14 cellular contexts compared by ENCODE assay signal in genomic region chr15:29140475-29141172, GRCh38.
A peak's percentile ranks its signal among the peaks of the same experiment; 100 is the strongest.
DNase-seq lines count a peak whose midpoint lies in the region; ATAC-seq and TF ChIP-seq lines count a peak whose summit lies in the region.
"Had no signal": no experiment of that assay in that cellular context is flagged by ENCODE, and none has a peak within 500 bp of the region (broad histone marks: within the 10 kb centered on the region; RNA-seq: fewer than 3 reads in every experiment).

No MANE protein-coding gene starts in this region.

- H3K4me3 Mint-ChIP-seq in MCF 10A (ENCODE audit: unreplicated experiment), result no peak overlapping the region
- H3K4me3 Mint-ChIP-seq: activated CD4-positive, alpha-beta memory T cell treated with anti-CD3 and anti-CD28 coated beads for 36 hours had no signal

- no peak for TF ChIP-seq CTCF in hepatocyte (IDR thresholded peaks at IDR 0.05; ENCODE audit: poor library complexity)
- no peak for TF ChIP-seq CTCF in osteoblast (IDR thresholded peaks at IDR 0.05; ENCODE audit: extremely low read depth, low read depth, low read length)
- no peak for TF ChIP-seq CTCF in MCF 10A (IDR thresholded peaks at IDR 0.05; ENCODE audit: unreplicated experiment)

- no peaks in the 10 kb centered on the region for H3K4me1 Mint-ChIP-seq in MCF 10A (ENCODE audit: insufficient read depth, unreplicated experiment)

- H3K79me2 ChIP-seq in hepatocyte (no peaks in the 10 kb centered on the region), osteoblast (ENCODE audit: insufficient read depth, low read length) (no peaks in the 10 kb centered on the region)

- no peak overlapping the region for H3K27ac Mint-ChIP-seq in MCF 10A (ENCODE audit: low read depth, unreplicated experiment)
- H3K27ac Mint-ChIP-seq: activated CD4-positive, alpha-beta memory T cell treated with anti-CD3 and anti-CD28 coated beads for 36 hours; naive B cell had no signal

- H3K4me3 ChIP-seq in H7 (ENCODE audit: insufficient read depth, low read depth, low read length), result peak overlapping the region; percentile 25; the same call in 1 of the 2 replicates
- H3K4me3 ChIP-seq in hepatocyte, result no peak overlapping the region
- no peak overlapping the region for H3K4me3 ChIP-seq in osteoblast (ENCODE audit: insufficient read depth, low read length)

- H3K4me1 ChIP-seq in hepatocyte (ENCODE audit: insufficient read depth) (no peaks in the 10 kb centered on the region), osteoblast (ENCODE audit: insufficient read depth, low read length) (peaks cover 21% of the 10 kb centered on the region)

- no peaks in the 10 kb centered on the region for H3K36me3 Mint-ChIP-seq in MCF 10A (ENCODE audit: insufficient read depth, unreplicated experiment)
- H3K36me3 Mint-ChIP-seq: activated CD4-positive, alpha-beta memory T cell treated with anti-CD3 and anti-CD28 coated beads for 36 hours; naive B cell had no signal

- H2AFZ ChIP-seq in hepatocyte, result peak overlapping the region; percentile 74
- H2AFZ ChIP-seq in osteoblast (ENCODE audit: low read length), result peak overlapping the region; percentile 89

- no peaks in the 10 kb centered on the region for H4K20me1 ChIP-seq in hepatocyte (ENCODE audit: insufficient read depth, poor library complexity, severe bottlenecking)
- H4K20me1 ChIP-seq in osteoblast (ENCODE audit: insufficient read depth, low read length), result no peaks in the 10 kb centered on the region

- POLR2A ChIA-PET in MCF 10A (lab: Yijun Ruan, JAX), result no interaction called here

- intact Hi-C loops in MCF 10A (cut with micrococcal nuclease), result loop anchor here (5.0 kb wide), 1 partner anchor 562 kb away; no protein-coding TSS in a partner anchor

- H3K36me3 ChIP-seq in H7 (replicated peaks; ENCODE audit: control insufficient read depth, insufficient read depth, low read length) (no peaks in the 10 kb centered on the region), hepatocyte (replicated peaks; ENCODE audit: insufficient read depth, low read depth) (no peaks in the 10 kb centered on the region), osteoblast (ENCODE audit: insufficient read depth, low read length) (no peaks in the 10 kb centered on the region)
- H3K36me3 ChIP-seq: transverse colon had no signal

- H3K9me3 Mint-ChIP-seq in MCF 10A (ENCODE audit: unreplicated experiment), result no peaks in the 10 kb centered on the region
- H3K9me3 Mint-ChIP-seq: activated CD4-positive, alpha-beta memory T cell treated with anti-CD3 and anti-CD28 coated beads for 36 hours; effector memory CD8-positive, alpha-beta T cell had no signal

- no peaks in the 10 kb centered on the region for H3K9me3 ChIP-seq in hepatocyte (ENCODE audit: low read depth)
- H3K9me3 ChIP-seq in osteoblast (ENCODE audit: low read depth, low read length), result no peaks in the 10 kb centered on the region
- H3K9me3 ChIP-seq: transverse colon had no signal

- H3K27ac ChIP-seq in hepatocyte, result no peak overlapping the region
- H3K27ac ChIP-seq in osteoblast (ENCODE audit: low read depth, low read length), result no peak overlapping the region
- H3K27ac ChIP-seq: transverse colon had no signal

- 72% methylated on average over 12 of the region's 12 CpGs for WGBS in hepatocyte (ENCODE audit: low lambda C conversion rate, missing lambda C conversion rate)

- no TSS peak for BruUV-seq in MCF 10A (replicated peaks; lab: Mats Ljungman, UMichigan)

- H3K4me2 ChIP-seq in hepatocyte, result peak overlapping the region; percentile 75
- H3K4me2 ChIP-seq in osteoblast (ENCODE audit: insufficient read depth, low read length), result peak overlapping the region; percentile 80

- H3K27me3 Mint-ChIP-seq in MCF 10A (ENCODE audit: insufficient read depth, unreplicated experiment), result peaks cover 38% of the 10 kb centered on the region

- CTCF ChIA-PET in MCF 10A (lab: Yijun Ruan, JAX), result interaction anchor here (0.6 to 1.5 kb wide), 11 partner anchors 17 to 856 kb away, joined by 3 to 6 read pairs (median 3); no protein-coding TSS in a partner anchor

- no peak for ATAC-seq in HG02571 (IDR thresholded peaks at IDR 0.05; ENCODE audit: unreplicated experiment)
- no peak for ATAC-seq in HG02840 (IDR thresholded peaks at IDR 0.05; ENCODE audit: low FRiP score, unreplicated experiment)
- no peak for ATAC-seq in HG02885 (IDR thresholded peaks at IDR 0.05; ENCODE audit: poor library complexity, unreplicated experiment)

- DNase-seq in H7, result peak; percentile 72
- peak; percentile 94 for DNase-seq in NCI-H69 (lab: John Stamatoyannopoulos, UW)
- DNase-seq in hepatocyte (ENCODE audit: low spot score), result no peak
- no peak for DNase-seq in osteoblast (ENCODE audit: insufficient read length, low spot score, missing footprints)
- DNase-seq in MCF 10A (ENCODE audit: unreplicated experiment), result no peak
- DNase-seq: NCI-H1694; NK-92 treated with Interleukin-12 subunit alpha and Interleukin-12 subunit beta, amount 100 ng/mL, for 24 hours had no signal

- H3K27me3 ChIP-seq in H7 (ENCODE audit: control insufficient read depth, insufficient read depth, low read length) (no peaks in the 10 kb centered on the region), hepatocyte (no peaks in the 10 kb centered on the region), osteoblast (ENCODE audit: insufficient read depth, low read length) (peaks cover 5% of the 10 kb centered on the region)

- H3K9me2 ChIP-seq in hepatocyte (replicated peaks; ENCODE audit: insufficient read depth), result no peaks in the 10 kb centered on the region

Comparison
In these comparisons a context has a peak if more than half of its experiments do, and no peak if none do; other contexts are left out.
1. DNase-seq: peak in H7 (single experiment) and NCI-H69 (single experiment); none in hepatocyte (single experiment), osteoblast (single experiment) and MCF 10A (single experiment).